19 cellular contexts compared by ENCODE assay signal in genomic region chr19:42362891-42363440, GRCh38. TPM values are rescaled to one million over a fixed set of nuclear protein-coding genes. Genes with fewer than 3 reads are reported as not detected.
"Had no signal": no experiment of that assay in that cellular context is flagged by ENCODE, and none has a peak within 500 bp of the region (broad histone marks: within the 10 kb centered on the region; RNA-seq: fewer than 3 reads in every experiment).

No MANE protein-coding gene starts in this region.

- H3K9me3 Mint-ChIP-seq: activated T-cell treated with anti-CD3 and anti-CD28 coated beads, Interleukin-2, amount 50 U/mL, for 4 hours; nephron; stimulated activated naive CD8-positive, alpha-beta T cell treated with anti-CD3 and anti-CD28 coated beads, Interleukin-15, Interleukin-2, amounts not matched to agents 100 ng/mL and 50 ng/mL, for 24 hours had no signal

- H3K27ac Mint-ChIP-seq: activated naive CD4-positive, alpha-beta T cell treated with anti-CD3 and anti-CD28 coated beads, Interleukin-2, amount 10 ng/mL, durations not matched to agents 7 days and 5 days; nephron; progenitor cell of endocrine pancreas; stimulated activated naive CD8-positive, alpha-beta T cell treated with anti-CD3 and anti-CD28 coated beads, Interleukin-15, Interleukin-2, amounts not matched to agents 100 ng/mL and 50 ng/mL, for 24 hours had no signal

- H3K4me1 ChIP-seq: ascending aorta, tibial nerve, uterus had no signal

- H3K4me1 Mint-ChIP-seq: activated naive CD4-positive, alpha-beta T cell treated with anti-CD3 and anti-CD28 coated beads, Interleukin-2, amount 10 ng/mL, durations not matched to agents 7 days and 5 days had no signal

- H3K27me3 Mint-ChIP-seq: progenitor cell of endocrine pancreas; stimulated activated naive CD8-positive, alpha-beta T cell treated with anti-CD3 and anti-CD28 coated beads, Interleukin-15, Interleukin-2, amounts not matched to agents 100 ng/mL and 50 ng/mL, for 24 hours had no signal

- ATAC-seq: activated T-cell treated with anti-CD3 and anti-CD28 coated beads, Interleukin-2, amount 50 U/mL, for 4 hours had no signal

- H3K27ac ChIP-seq: ascending aorta, uterus had no signal

- H3K9me3 ChIP-seq: ascending aorta, esophagus squamous epithelium had no signal

- DNase-seq: activated CD4-positive, alpha-beta T cell treated with anti-CD3 and anti-CD28 coated beads for 48 hours; activated CD4-positive, CD25-positive, alpha-beta regulatory T cell; activated CD8-positive, alpha-beta memory T cell treated with anti-CD3 and anti-CD28 coated beads, Interleukin-2, amount 50 U/mL, for 4 hours; activated naive CD4-positive, alpha-beta T cell treated with anti-CD3 and anti-CD28 coated beads, Interleukin-2, amount 10 ng/mL, durations not matched to agents 7 days and 5 days; activated T-cell treated with anti-CD3 and anti-CD28 coated beads, Interleukin-2, amount 50 U/mL, for 4 hours; cerebellar nuclear complex; dermis blood vessel endothelial cell; effector memory CD4-positive, alpha-beta T cell; esophagus squamous epithelium; stimulated activated CD4-positive, alpha-beta T cell treated with anti-CD3 and anti-CD28 coated beads, Interleukin-2, amount 100 ng/mL, for 24 hours; T-helper 9 cell; uterus had no signal

- H3K36me3 ChIP-seq: uterus had no signal

- H3K4me3 ChIP-seq: ascending aorta, esophagus squamous epithelium, tibial nerve, uterus had no signal

- H3K27me3 ChIP-seq: ascending aorta, esophagus squamous epithelium, tibial nerve, uterus had no signal

- H3K4me3 Mint-ChIP-seq: activated naive CD4-positive, alpha-beta T cell treated with anti-CD3 and anti-CD28 coated beads, Interleukin-2, amount 10 ng/mL, durations not matched to agents 7 days and 5 days; activated T-cell treated with anti-CD3 and anti-CD28 coated beads, Interleukin-2, amount 50 U/mL, for 4 hours; nephron; stimulated activated naive CD8-positive, alpha-beta T cell treated with anti-CD3 and anti-CD28 coated beads, Interleukin-15, Interleukin-2, amounts not matched to agents 100 ng/mL and 50 ng/mL, for 24 hours had no signal

RNA-seq across cellular contexts. Expression of gene CNFN, which starts 27.1 kb away (rescaled TPM):
- total RNA-seq: activated T-cell treated with anti-CD3 and anti-CD28 coated beads, Interleukin-2, amount 50 U/mL, for 4 hours; ascending aorta; dermis blood vessel endothelial cell; omental fat pad had no signal

RNA-seq across cellular contexts. Expression of gene TMEM145, which starts 49.9 kb away (rescaled TPM):
- total RNA-seq: activated T-cell treated with anti-CD3 and anti-CD28 coated beads, Interleukin-2, amount 50 U/mL, for 4 hours; ascending aorta; dermis blood vessel endothelial cell; esophagus squamous epithelium; mesenteric fat pad had no signal
